17 cellular contexts compared by ENCODE assay signal in the genomic region with DNA sequence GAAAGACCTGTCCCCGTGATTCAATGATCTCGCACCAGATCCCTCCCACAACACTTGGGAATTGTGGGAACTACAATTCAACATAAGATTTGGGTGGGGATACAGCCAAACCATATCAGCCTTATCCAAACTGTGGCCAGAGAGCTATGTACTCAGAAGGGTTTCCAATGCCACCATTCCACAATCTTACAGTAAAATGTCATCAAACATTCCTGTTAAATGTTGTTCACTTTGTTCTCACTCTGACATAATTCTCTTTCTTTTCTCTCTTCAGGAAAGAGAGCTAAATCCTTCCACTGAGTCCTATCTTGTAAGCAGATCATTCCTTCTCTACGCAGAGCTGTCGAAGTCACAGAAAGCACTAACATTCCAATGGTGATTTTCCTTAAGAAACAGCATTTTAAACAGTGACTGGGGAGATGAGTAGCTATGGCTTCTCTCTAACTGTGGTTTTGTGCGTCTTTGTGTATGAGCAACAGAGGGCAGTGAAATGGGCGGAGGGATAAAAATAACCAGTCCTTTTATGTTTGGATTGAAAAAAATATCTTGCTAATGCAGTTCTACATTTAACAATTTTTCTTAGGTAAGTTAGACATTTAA.
A peak's percentile ranks its signal among the peaks of the same experiment; 100 is the strongest.
DNase-seq lines count a peak whose midpoint lies in the region; ATAC-seq and TF ChIP-seq lines count a peak whose summit lies in the region.
"Had no signal": no experiment of that assay in that cellular context is flagged by ENCODE, and none has a peak within 500 bp of the region (broad histone marks: within the 10 kb centered on the region; RNA-seq: fewer than 3 reads in every experiment).

No MANE protein-coding gene starts in this region.

- H2AFZ ChIP-seq in smooth muscle cell (ENCODE audit: low read depth) (peak overlapping the region; percentile 69), GM23248 (no peak overlapping the region)

- TF ChIP-seq CTCF in astrocyte of the spinal cord (IDR thresholded peaks at IDR 0.05; ENCODE audit: low read depth, low read length) = no peak
- no peak for TF ChIP-seq CTCF in smooth muscle cell (IDR thresholded peaks at IDR 0.05; ENCODE audit: borderline replicate concordance, insufficient read depth, poor library complexity, severe bottlenecking)

- H2BK5ac ChIP-seq in mesendoderm (ENCODE audit: low read length) = no peak overlapping the region

- no peaks in the 10 kb centered on the region for H3K9me3 ChIP-seq in HUES64 (ENCODE audit: insufficient read depth, low read depth, low read length)
- no peaks in the 10 kb centered on the region for H3K9me3 ChIP-seq in smooth muscle cell (replicated peaks; ENCODE audit: low read depth)
- no peaks in the 10 kb centered on the region for H3K9me3 ChIP-seq in GM23248 (ENCODE audit: low read depth)
- H3K9me3 ChIP-seq: BE2C had no signal

- H4K20me1 ChIP-seq in smooth muscle cell (ENCODE audit: low read depth) (no peaks in the 10 kb centered on the region), GM23248 (ENCODE audit: insufficient read depth) (no peaks in the 10 kb centered on the region)

- H3K9me2 ChIP-seq in GM23248 (ENCODE audit: insufficient read depth) = no peaks in the 10 kb centered on the region

- no peak overlapping the region for H3K18ac ChIP-seq in mesendoderm (ENCODE audit: low read length)

- no peak overlapping the region for H3K23ac ChIP-seq in mesendoderm (ENCODE audit: low read length)

- H3K27me3 ChIP-seq in HUES64 (ENCODE audit: insufficient read depth, low read length) (no peaks in the 10 kb centered on the region), mesendoderm (ENCODE audit: insufficient read depth, low read length, poor library complexity) (no peaks in the 10 kb centered on the region), smooth muscle cell (ENCODE audit: low read depth) (no peaks in the 10 kb centered on the region), GM23248 (replicated peaks; ENCODE audit: insufficient read depth) (no peaks in the 10 kb centered on the region)
- H3K27me3 ChIP-seq: BE2C had no signal

- H3K4ac ChIP-seq in mesendoderm (ENCODE audit: low read depth, low read length) = no peak overlapping the region

- no peak overlapping the region for H3K9ac ChIP-seq in HUES64 (ENCODE audit: low read depth, low read length)
- H3K9ac ChIP-seq in mesendoderm (ENCODE audit: low read length) = no peak overlapping the region
- H3K9ac ChIP-seq in smooth muscle cell (ENCODE audit: low read depth) = peak overlapping the region; percentile 30
- H3K9ac ChIP-seq in GM23248 = no peak overlapping the region

- WGBS in HUES64 = 92% methylated on average over 6 of the region's 6 CpGs
- WGBS in mesendoderm (ENCODE audit: extremely low coverage, insufficient coverage, low lambda C conversion rate) = no CpG with 5 or more reads among the region's 6 CpGs
- 36% methylated on average over 6 of the region's 6 CpGs for WGBS in smooth muscle cell (ENCODE audit: low lambda C conversion rate)
- WGBS in GM23248 (ENCODE audit: low coverage in 1 of 2, low lambda C conversion rate in 2 of 2, missing lambda C conversion rate in 2 of 2), 2 experiments = 64 to 75% methylated on average over 6 of the region's 6 CpGs

- H3K79me2 ChIP-seq in mesendoderm (ENCODE audit: control insufficient read depth, insufficient read depth, low read length) (no peaks in the 10 kb centered on the region), smooth muscle cell (ENCODE audit: low read depth) (no peaks in the 10 kb centered on the region), GM23248 (ENCODE audit: insufficient read depth) (no peaks in the 10 kb centered on the region)

- H3F3A ChIP-seq in smooth muscle cell (ENCODE audit: low read depth) = no peaks in the 10 kb centered on the region
- no peaks in the 10 kb centered on the region for H3F3A ChIP-seq in GM23248 (ENCODE audit: insufficient read depth)

- H3K4me3 ChIP-seq in HUES64 (ENCODE audit: low read length) (no peak overlapping the region), astrocyte of the spinal cord (ENCODE audit: low read depth, low read length) (no peak overlapping the region), mesendoderm (ENCODE audit: low read length) (no peak overlapping the region), smooth muscle cell (no peak overlapping the region), GM23248 (no peak overlapping the region)
- H3K4me3 ChIP-seq: K562 had no signal

- H3K27ac ChIP-seq in HUES64 (ENCODE audit: low read depth, low read length) = peak overlapping the region; percentile 24; the same call in 1 of the 2 replicates
- no peak overlapping the region for H3K27ac ChIP-seq in mesendoderm (ENCODE audit: low read depth, low read length)
- H3K27ac ChIP-seq in smooth muscle cell (ENCODE audit: low read depth) = peak overlapping the region; percentile 75
- no peak overlapping the region for H3K27ac ChIP-seq in GM23248

- H3K79me1 ChIP-seq in mesendoderm (ENCODE audit: low read length) = no peaks in the 10 kb centered on the region

- H3K56ac ChIP-seq in mesendoderm (ENCODE audit: low read length) = no peak overlapping the region

- no peak overlapping the region for H4K8ac ChIP-seq in mesendoderm (ENCODE audit: low read depth, low read length)

- in situ Hi-C loops in astrocyte of the spinal cord (cut with HindIII; ENCODE audit: low sequenced_read_pairs) = no loop called here
- in situ Hi-C loops in GM23248 (cut with MboI) = no loop called here

- no peak overlapping the region for H2BK120ac ChIP-seq in mesendoderm (ENCODE audit: low read depth, low read length)

- no peak for ATAC-seq in HG03521 (IDR thresholded peaks at IDR 0.05; ENCODE audit: unreplicated experiment)
- ATAC-seq: K562, Right ventricle myocardium inferior had no signal

- peaks cover 26% of the 10 kb centered on the region for H3K4me1 ChIP-seq in HUES64 (ENCODE audit: insufficient read depth, low read length)
- peaks cover 4% of the 10 kb centered on the region for H3K4me1 ChIP-seq in mesendoderm (ENCODE audit: control insufficient read depth, low read depth, low read length)
- H3K4me1 ChIP-seq in smooth muscle cell (ENCODE audit: low read depth) = peaks cover 17% of the 10 kb centered on the region
- H3K4me1 ChIP-seq in GM23248 (ENCODE audit: insufficient read depth) = peaks cover 5% of the 10 kb centered on the region
- H3K4me1 ChIP-seq: BE2C had no signal

- DNase-seq in astrocyte of the spinal cord (ENCODE audit: low read depth, low spot score) = peak; percentile 26
- peak; percentile 53 for DNase-seq in mesendoderm
- no peak for DNase-seq in smooth muscle cell (lab: John Stamatoyannopoulos, UW; ENCODE audit: unreplicated experiment)
- no peak for DNase-seq in NCI-H1417 (lab: John Stamatoyannopoulos, UW)
- DNase-seq in GM23248 = no peak
- no peak for DNase-seq in DMS 273 treated with DMSO at 0.1 percent for 48 hours (lab: John Stamatoyannopoulos, UW)
- DNase-seq: CD4-positive, alpha-beta T cell; EL; H9; NCI-H1105; NCI-H1694; NK-92 treated with Interleukin-12 subunit alpha and Interleukin-12 subunit beta, amount 100 ng/mL, for 24 hours had no signal

- H4K5ac ChIP-seq in mesendoderm (ENCODE audit: low read length) = no peak overlapping the region

- H2BK15ac ChIP-seq in mesendoderm (replicated peaks; ENCODE audit: low read depth) = no peak overlapping the region

- no peak overlapping the region for H3K4me2 ChIP-seq in mesendoderm (ENCODE audit: low read length)
- H3K4me2 ChIP-seq in smooth muscle cell = peak overlapping the region; percentile 40
- no peak overlapping the region for H3K4me2 ChIP-seq in GM23248 (ENCODE audit: unreplicated experiment)

- H3K36me3 ChIP-seq in HUES64 (ENCODE audit: insufficient read depth, low read length) = no peaks in the 10 kb centered on the region
- no peaks in the 10 kb centered on the region for H3K36me3 ChIP-seq in mesendoderm (ENCODE audit: control insufficient read depth, insufficient read depth, low read length)
- H3K36me3 ChIP-seq in smooth muscle cell (ENCODE audit: low read depth) = no peaks in the 10 kb centered on the region
- H3K36me3 ChIP-seq in GM23248 (ENCODE audit: low read depth) = no peaks in the 10 kb centered on the region
- H3K36me3 ChIP-seq: BE2C had no signal

- no peak overlapping the region for H2AK5ac ChIP-seq in mesendoderm (ENCODE audit: low read length)

Comparison
In these comparisons a context has a peak if more than half of its experiments do, and no peak if none do; other contexts are left out.
1. H3K27ac ChIP-seq: peak in HUES64 (single experiment) and smooth muscle cell (single experiment); none in mesendoderm (single experiment) and GM23248 (single experiment).
2. DNase-seq: peak in astrocyte of the spinal cord (single experiment) and mesendoderm (single experiment); none in smooth muscle cell (single experiment), NCI-H1417 (0 of 3), GM23248 (single experiment) and DMS 273 treated with DMSO at 0.1 percent for 48 hours (single experiment).